13 cellular contexts compared by ENCODE assay signal in genomic region chr1:15858672-15859372, GRCh38.
"Had no signal": no experiment of that assay in that cellular context is flagged by ENCODE, and none has a peak within 500 bp of the region (broad histone marks: within the 10 kb centered on the region; RNA-seq: fewer than 3 reads in every experiment).

No MANE protein-coding gene starts in this region.

- H3K27me3 Mint-ChIP-seq: activated CD4-positive, alpha-beta T cell treated with anti-CD3 and anti-CD28 coated beads for 36 hours; activated CD8-positive, alpha-beta memory T cell treated with anti-CD3 and anti-CD28 coated beads, Interleukin-2, amount 10 ng/mL, durations not matched to agents 7 days and 5 days; activated naive CD8-positive, alpha-beta T cell; naive thymus-derived CD8-positive, alpha-beta T cell; stimulated activated naive CD8-positive, alpha-beta T cell treated with anti-CD3 and anti-CD28 coated beads, Interleukin-15, Interleukin-2, amounts not matched to agents 100 ng/mL and 50 ng/mL, for 24 hours had no signal

- H3K27me3 ChIP-seq: suprapubic skin had no signal

- H3K9me3 ChIP-seq: suprapubic skin had no signal

- H3K4me3 Mint-ChIP-seq: activated CD4-positive, alpha-beta T cell treated with anti-CD3 and anti-CD28 coated beads for 36 hours; activated CD8-positive, alpha-beta memory T cell treated with anti-CD3 and anti-CD28 coated beads, Interleukin-2, amount 10 ng/mL, durations not matched to agents 7 days and 5 days; stimulated activated naive CD8-positive, alpha-beta T cell treated with anti-CD3 and anti-CD28 coated beads, Interleukin-15, Interleukin-2, amounts not matched to agents 100 ng/mL and 50 ng/mL, for 24 hours; T-helper 1 cell treated with Interleukin-12 subunit alpha and Interleukin-12 subunit beta and Interleukin-4 antibody, amounts not matched to agents 30 μg/mL and 1 μg/mL, for 36 hours had no signal

- DNase-seq: activated CD4-positive, alpha-beta T cell treated with anti-CD3 and anti-CD28 coated beads for 36 hours; activated CD4-positive, alpha-beta T cell treated with anti-CD3 and anti-CD28 coated beads, Interleukin-2, amount 50 U/mL, for 48 hours; activated CD8-positive, alpha-beta memory T cell treated with anti-CD3 and anti-CD28 coated beads, Interleukin-2, amount 10 ng/mL, durations not matched to agents 7 days and 5 days; effector CD8-positive, alpha-beta T cell; mesendoderm; naive thymus-derived CD8-positive, alpha-beta T cell; posterior cingulate gyrus; retina; trophoblast cell had no signal

- H3K4me3 ChIP-seq: suprapubic skin had no signal

- H3K27ac ChIP-seq: suprapubic skin had no signal

- H3K36me3 ChIP-seq: suprapubic skin had no signal

- H3K27ac Mint-ChIP-seq: activated CD8-positive, alpha-beta memory T cell treated with anti-CD3 and anti-CD28 coated beads, Interleukin-2, amount 10 ng/mL, durations not matched to agents 7 days and 5 days; T-helper 1 cell treated with Interleukin-12 subunit alpha and Interleukin-12 subunit beta and Interleukin-4 antibody, amounts not matched to agents 30 μg/mL and 1 μg/mL, for 36 hours had no signal

- H3K9me3 Mint-ChIP-seq: naive thymus-derived CD8-positive, alpha-beta T cell; stimulated activated naive CD8-positive, alpha-beta T cell treated with anti-CD3 and anti-CD28 coated beads, Interleukin-15, Interleukin-2, amounts not matched to agents 100 ng/mL and 50 ng/mL, for 24 hours; T-helper 1 cell treated with Interleukin-12 subunit alpha and Interleukin-12 subunit beta and Interleukin-4 antibody, amounts not matched to agents 30 μg/mL and 1 μg/mL, for 36 hours had no signal

- ATAC-seq: activated CD8-positive, alpha-beta memory T cell treated with anti-CD3 and anti-CD28 coated beads, Interleukin-2, amount 10 ng/mL, durations not matched to agents 7 days and 5 days; naive thymus-derived CD8-positive, alpha-beta T cell had no signal
